Comparison of ENCODE assay signal across 19 cellular contexts in genomic region chr3:42662037-42662812, GRCh38. TPM values are rescaled to one million over a fixed set of nuclear protein-coding genes. Genes with fewer than 3 reads are reported as not detected.
"Had no signal": no experiment of that assay in that cellular context is flagged by ENCODE, and none has a peak within 500 bp of the region (broad histone marks: within the 10 kb centered on the region; RNA-seq: fewer than 3 reads in every experiment).

No MANE protein-coding gene starts in this region.

- H3K27ac Mint-ChIP-seq: activated T-cell treated with anti-CD3 and anti-CD28 coated beads, Interleukin-2, amount 50 U/mL, for 24 hours; nephron; T-cell had no signal

- H3K27me3 Mint-ChIP-seq: activated T-cell treated with anti-CD3 and anti-CD28 coated beads, Interleukin-2, amount 50 U/mL, for 24 hours had no signal

- H3K4me3 ChIP-seq: cardiac muscle cell, colonic mucosa, esophagus squamous epithelium, lower lobe of right lung, thoracic aorta had no signal

- H3K36me3 Mint-ChIP-seq: activated naive CD4-positive, alpha-beta T cell treated with anti-CD3 and anti-CD28 coated beads, Interleukin-2, amount 50 U/mL, for 72 hours; stimulated activated effector memory CD8-positive, alpha-beta T cell treated with anti-CD3 and anti-CD28 coated beads, Interleukin-12 subunit alpha, Interleukin-12 subunit beta, amount 100 ng/mL, for 72 hours; T-cell had no signal

- H3K9me3 Mint-ChIP-seq: activated naive CD4-positive, alpha-beta T cell treated with anti-CD3 and anti-CD28 coated beads, Interleukin-2, amount 50 U/mL, for 72 hours; activated T-cell treated with anti-CD3 and anti-CD28 coated beads, Interleukin-2, amount 50 U/mL, for 24 hours; nephron; stimulated activated effector memory CD8-positive, alpha-beta T cell treated with anti-CD3 and anti-CD28 coated beads, Interleukin-12 subunit alpha, Interleukin-12 subunit beta, amount 100 ng/mL, for 72 hours; T-cell had no signal

- H3K27ac ChIP-seq: cardiac muscle cell, colonic mucosa, esophagus squamous epithelium, lower lobe of right lung had no signal

- H3K9me3 ChIP-seq: colonic mucosa, esophagus squamous epithelium, lower lobe of right lung, thoracic aorta had no signal

- DNase-seq: activated CD4-positive, alpha-beta T cell treated with anti-CD3 and anti-CD28 coated beads, Interleukin-2, amount 50 U/mL, for 1 hour; activated gamma-delta T cell; activated T-cell treated with anti-CD3 and anti-CD28 coated beads, Interleukin-2, amount 50 U/mL, for 24 hours; colonic mucosa; effector CD4-positive, alpha-beta T cell; esophagus squamous epithelium; lower lobe of right lung; occipital lobe; stimulated activated CD4-positive, alpha-beta T cell treated with anti-CD3 and anti-CD28 coated beads, Interleukin-2, amount 100 ng/mL, for 24 hours; T-cell; T1000 had no signal

- H3K4me3 Mint-ChIP-seq: activated T-cell treated with anti-CD3 and anti-CD28 coated beads, Interleukin-2, amount 50 U/mL, for 24 hours; nephron; stimulated activated effector memory CD8-positive, alpha-beta T cell treated with anti-CD3 and anti-CD28 coated beads, Interleukin-12 subunit alpha, Interleukin-12 subunit beta, amount 100 ng/mL, for 72 hours; T-cell had no signal

- H3K4me1 ChIP-seq: colonic mucosa, lower lobe of right lung had no signal

- H3K4me1 Mint-ChIP-seq: T-cell had no signal

- H3K36me3 ChIP-seq: colonic mucosa had no signal

- H3K27me3 ChIP-seq: cardiac muscle cell, colonic mucosa, esophagus squamous epithelium had no signal

- ATAC-seq: activated CD4-positive, CD25-positive, alpha-beta regulatory T cell treated with anti-CD3 and anti-CD28 coated beads, Interleukin-2, amount 50 U/mL, for 24 hours; activated naive CD4-positive, alpha-beta T cell treated with anti-CD3 and anti-CD28 coated beads, Interleukin-2, amount 50 U/mL, for 72 hours; lower lobe of right lung; stimulated activated effector memory CD8-positive, alpha-beta T cell treated with anti-CD3 and anti-CD28 coated beads, Interleukin-12 subunit alpha, Interleukin-12 subunit beta, amount 100 ng/mL, for 72 hours; T-cell had no signal

RNA-seq across cellular contexts. Expression of gene KLHL40, which starts 23.1 kb away (rescaled TPM):
- total RNA-seq: activated naive CD4-positive, alpha-beta T cell treated with anti-CD3 and anti-CD28 coated beads, Interleukin-2, amount 50 U/mL, for 72 hours; colonic mucosa; esophagus squamous epithelium; fibroblast of villous mesenchyme; lower lobe of right lung; occipital lobe; pulmonary artery endothelial cell; T-cell; thoracic aorta had no signal

RNA-seq across cellular contexts. Expression of gene HHATL, which starts 40.4 kb away (rescaled TPM):
- total RNA-seq: activated naive CD4-positive, alpha-beta T cell treated with anti-CD3 and anti-CD28 coated beads, Interleukin-2, amount 50 U/mL, for 72 hours; esophagus squamous epithelium; fibroblast of villous mesenchyme; occipital lobe; pulmonary artery endothelial cell; T-cell; thoracic aorta had no signal
